ENCODE assay signal across 1 cellular context in genomic region chr2:105438104-105438929, GRCh38.
TF ChIP-seq lines count a peak whose summit lies in the region.

No MANE protein-coding gene starts in this region.

TF ChIP-seq in K562, 482 proteins besides CTCF, POLR2A, EP300 and RAD21 (continued from another document):
- TF ChIP-seq SFPQ (IDR thresholded peaks at IDR 0.05; ENCODE audit: low read depth, low read length), result no peak
- TF ChIP-seq NR2C2 (CRISPR knock-in tag; IDR thresholded peaks at IDR 0.05), result no peak
- peak; percentile 29; the same call in 1 of the 2 replicates for TF ChIP-seq NR2C2 (tag; IDR thresholded peaks at IDR 0.05)
- TF ChIP-seq BRD9 (IDR thresholded peaks at IDR 0.05; ENCODE audit: low read depth, partially characterized antibody), result no peak
- 0 out of 2 replicates have a peak, but pooled peaks have one; percentile 9 for TF ChIP-seq JUND (IDR thresholded peaks at IDR 0.05; ENCODE audit: borderline replicate concordance, low read depth, low read length)
- TF ChIP-seq JUND (tag; IDR thresholded peaks at IDR 0.05; ENCODE audit: borderline replicate concordance, low read depth, low read length), result no peak; the same call in 2 of the 3 replicates
- TF ChIP-seq KAT8 (IDR thresholded peaks at IDR 0.05; ENCODE audit: low read depth), result no peak
- no peak for TF ChIP-seq DDX20 (tag; IDR thresholded peaks at IDR 0.05; ENCODE audit: low read depth)
- no peak for TF ChIP-seq ZEB2 (IDR thresholded peaks at IDR 0.05)
- peak; percentile 67 for TF ChIP-seq L3MBTL2 (IDR thresholded peaks at IDR 0.05)
- TF ChIP-seq NR1H2 (CRISPR knock-in tag; IDR thresholded peaks at IDR 0.05), result no peak
- 0 out of 2 replicates have a peak, but pooled peaks have one; percentile 25 for TF ChIP-seq RNF2 (IDR thresholded peaks at IDR 0.05)
- TF ChIP-seq, protein P1, sequence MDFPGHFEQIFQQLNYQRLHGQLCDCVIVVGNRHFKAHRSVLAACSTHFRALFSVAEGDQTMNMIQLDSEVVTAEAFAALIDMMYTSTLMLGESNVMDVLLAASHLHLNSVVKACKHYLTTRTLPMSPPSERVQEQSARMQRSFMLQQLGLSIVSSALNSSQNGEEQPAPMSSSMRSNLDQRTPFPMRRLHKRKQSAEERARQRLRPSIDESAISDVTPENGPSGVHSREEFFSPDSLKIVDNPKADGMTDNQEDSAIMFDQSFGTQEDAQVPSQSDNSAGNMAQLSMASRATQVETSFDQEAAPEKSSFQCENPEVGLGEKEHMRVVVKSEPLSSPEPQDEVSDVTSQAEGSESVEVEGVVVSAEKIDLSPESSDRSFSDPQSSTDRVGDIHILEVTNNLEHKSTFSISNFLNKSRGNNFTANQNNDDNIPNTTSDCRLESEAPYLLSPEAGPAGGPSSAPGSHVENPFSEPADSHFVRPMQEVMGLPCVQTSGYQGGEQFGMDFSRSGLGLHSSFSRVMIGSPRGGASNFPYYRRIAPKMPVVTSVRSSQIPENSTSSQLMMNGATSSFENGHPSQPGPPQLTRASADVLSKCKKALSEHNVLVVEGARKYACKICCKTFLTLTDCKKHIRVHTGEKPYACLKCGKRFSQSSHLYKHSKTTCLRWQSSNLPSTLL (IDR thresholded peaks at IDR 0.05), result no peak
- TF ChIP-seq PHTF2 (CRISPR knock-in tag; IDR thresholded peaks at IDR 0.05), result no peak
- TF ChIP-seq, protein P2, sequence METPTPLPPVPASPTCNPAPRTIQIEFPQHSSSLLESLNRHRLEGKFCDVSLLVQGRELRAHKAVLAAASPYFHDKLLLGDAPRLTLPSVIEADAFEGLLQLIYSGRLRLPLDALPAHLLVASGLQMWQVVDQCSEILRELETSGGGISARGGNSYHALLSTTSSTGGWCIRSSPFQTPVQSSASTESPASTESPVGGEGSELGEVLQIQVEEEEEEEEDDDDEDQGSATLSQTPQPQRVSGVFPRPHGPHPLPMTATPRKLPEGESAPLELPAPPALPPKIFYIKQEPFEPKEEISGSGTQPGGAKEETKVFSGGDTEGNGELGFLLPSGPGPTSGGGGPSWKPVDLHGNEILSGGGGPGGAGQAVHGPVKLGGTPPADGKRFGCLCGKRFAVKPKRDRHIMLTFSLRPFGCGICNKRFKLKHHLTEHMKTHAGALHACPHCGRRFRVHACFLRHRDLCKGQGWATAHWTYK (CRISPR knock-in tag; IDR thresholded peaks at IDR 0.05), result peak; percentile 75; the same call in 1 of the 2 replicates
- TF ChIP-seq ZNF197 (CRISPR knock-in tag; IDR thresholded peaks at IDR 0.05; ENCODE audit: low read depth), result 0 out of 2 replicates have a peak, but pooled peaks have one; percentile 26
- TF ChIP-seq MEIS2 (IDR thresholded peaks at IDR 0.05; ENCODE audit: partially characterized antibody), result peak; percentile 95
- peak; percentile 36 for TF ChIP-seq ZFP36 (IDR thresholded peaks at IDR 0.05; ENCODE audit: low read depth, low read length, partially characterized antibody)
- peak; percentile 71 for TF ChIP-seq NCOR1 (IDR thresholded peaks at IDR 0.05)
- no peak for TF ChIP-seq ARID2 (IDR thresholded peaks at IDR 0.05)
- TF ChIP-seq ZNF143 (CRISPR knock-in tag; IDR thresholded peaks at IDR 0.05), result no peak
- TF ChIP-seq TFAM (CRISPR knock-in tag; conservative IDR thresholded peaks at IDR 0.05), result no peak
- 0 out of 2 replicates have a peak, but pooled peaks have one; percentile 33 for TF ChIP-seq CUX1 (CRISPR knock-in tag; IDR thresholded peaks at IDR 0.05)
- TF ChIP-seq HMGXB4 (CRISPR knock-in tag; IDR thresholded peaks at IDR 0.05), result no peak
- TF ChIP-seq, protein P3, sequence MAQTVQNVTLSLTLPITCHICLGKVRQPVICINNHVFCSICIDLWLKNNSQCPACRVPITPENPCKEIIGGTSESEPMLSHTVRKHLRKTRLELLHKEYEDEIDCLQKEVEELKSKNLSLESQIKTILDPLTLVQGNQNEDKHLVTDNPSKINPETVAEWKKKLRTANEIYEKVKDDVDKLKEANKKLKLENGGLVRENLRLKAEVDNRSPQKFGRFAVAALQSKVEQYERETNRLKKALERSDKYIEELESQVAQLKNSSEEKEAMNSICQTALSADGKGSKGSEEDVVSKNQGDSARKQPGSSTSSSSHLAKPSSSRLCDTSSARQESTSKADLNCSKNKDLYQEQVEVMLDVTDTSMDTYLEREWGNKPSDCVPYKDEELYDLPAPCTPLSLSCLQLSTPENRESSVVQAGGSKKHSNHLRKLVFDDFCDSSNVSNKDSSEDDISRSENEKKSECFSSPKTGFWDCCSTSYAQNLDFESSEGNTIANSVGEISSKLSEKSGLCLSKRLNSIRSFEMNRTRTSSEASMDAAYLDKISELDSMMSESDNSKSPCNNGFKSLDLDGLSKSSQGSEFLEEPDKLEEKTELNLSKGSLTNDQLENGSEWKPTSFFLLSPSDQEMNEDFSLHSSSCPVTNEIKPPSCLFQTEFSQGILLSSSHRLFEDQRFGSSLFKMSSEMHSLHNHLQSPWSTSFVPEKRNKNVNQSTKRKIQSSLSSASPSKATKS (CRISPR knock-in tag; IDR thresholded peaks at IDR 0.05), result no peak
- TF ChIP-seq ZBTB17 (CRISPR knock-in tag; IDR thresholded peaks at IDR 0.05), result no peak
- TF ChIP-seq SAFB2 (IDR thresholded peaks at IDR 0.05; ENCODE audit: borderline replicate concordance, low read depth, low read length, severe bottlenecking), result no peak
- TF ChIP-seq ATF4 (CRISPR knock-in tag; IDR thresholded peaks at IDR 0.05), result no peak
- TF ChIP-seq ELF4 (CRISPR knock-in tag; IDR thresholded peaks at IDR 0.05), result no peak
- TF ChIP-seq SMARCA4 (IDR thresholded peaks at IDR 0.05), result no peak; the same call in 1 of the 2 replicates
- TF ChIP-seq CXXC5 (CRISPR knock-in tag; IDR thresholded peaks at IDR 0.05), result peak; percentile 34
- TF ChIP-seq, protein P4, sequence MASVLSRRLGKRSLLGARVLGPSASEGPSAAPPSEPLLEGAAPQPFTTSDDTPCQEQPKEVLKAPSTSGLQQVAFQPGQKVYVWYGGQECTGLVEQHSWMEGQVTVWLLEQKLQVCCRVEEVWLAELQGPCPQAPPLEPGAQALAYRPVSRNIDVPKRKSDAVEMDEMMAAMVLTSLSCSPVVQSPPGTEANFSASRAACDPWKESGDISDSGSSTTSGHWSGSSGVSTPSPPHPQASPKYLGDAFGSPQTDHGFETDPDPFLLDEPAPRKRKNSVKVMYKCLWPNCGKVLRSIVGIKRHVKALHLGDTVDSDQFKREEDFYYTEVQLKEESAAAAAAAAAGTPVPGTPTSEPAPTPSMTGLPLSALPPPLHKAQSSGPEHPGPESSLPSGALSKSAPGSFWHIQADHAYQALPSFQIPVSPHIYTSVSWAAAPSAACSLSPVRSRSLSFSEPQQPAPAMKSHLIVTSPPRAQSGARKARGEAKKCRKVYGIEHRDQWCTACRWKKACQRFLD (CRISPR knock-in tag; IDR thresholded peaks at IDR 0.05), result peak; percentile 76; the same call in 1 of the 2 replicates
- TF ChIP-seq, protein P5, sequence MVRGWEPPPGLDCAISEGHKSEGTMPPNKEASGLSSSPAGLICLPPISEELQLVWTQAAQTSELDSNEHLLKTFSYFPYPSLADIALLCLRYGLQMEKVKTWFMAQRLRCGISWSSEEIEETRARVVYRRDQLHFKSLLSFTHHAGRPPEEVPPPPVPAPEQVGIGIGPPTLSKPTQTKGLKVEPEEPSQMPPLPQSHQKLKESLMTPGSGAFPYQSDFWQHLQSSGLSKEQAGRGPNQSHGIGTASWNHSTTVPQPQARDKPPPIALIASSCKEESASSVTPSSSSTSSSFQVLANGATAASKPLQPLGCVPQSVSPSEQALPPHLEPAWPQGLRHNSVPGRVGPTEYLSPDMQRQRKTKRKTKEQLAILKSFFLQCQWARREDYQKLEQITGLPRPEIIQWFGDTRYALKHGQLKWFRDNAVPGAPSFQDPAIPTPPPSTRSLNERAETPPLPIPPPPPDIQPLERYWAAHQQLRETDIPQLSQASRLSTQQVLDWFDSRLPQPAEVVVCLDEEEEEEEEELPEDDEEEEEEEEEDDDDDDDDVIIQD (CRISPR knock-in tag; IDR thresholded peaks at IDR 0.05), result no peak
